In genomic region chr15:45763170-45763869, GRCh38 we compare ENCODE assay signal across 35 cellular contexts.
"Had no signal": no experiment of that assay in that cellular context is flagged by ENCODE, and none has a peak within 500 bp of the region (broad histone marks: within the 10 kb centered on the region; RNA-seq: fewer than 3 reads in every experiment).

No MANE protein-coding gene starts in this region.

- H3K9me3 Mint-ChIP-seq: activated CD4-positive, alpha-beta memory T cell treated with anti-CD3 and anti-CD28 coated beads for 36 hours; activated CD4-positive, alpha-beta T cell treated with anti-CD3 and anti-CD28 coated beads, Interleukin-2, amount 10 ng/mL, durations not matched to agents 24 days and 14 days; activated naive CD4-positive, alpha-beta T cell treated with anti-CD3 and anti-CD28 coated beads for 36 hours; activated naive CD4-positive, alpha-beta T cell treated with anti-CD3 and anti-CD28 coated beads, Interleukin-2, amount 50 U/mL, for 72 hours; activated naive CD8-positive, alpha-beta T cell treated with anti-CD3 and anti-CD28 coated beads, Interleukin-2, amount 10 ng/mL, durations not matched to agents 7 days and 5 days; activated T-helper 1 cell treated with anti-CD3 and anti-CD28 coated beads, Interleukin-12 subunit alpha, Interleukin-12 subunit beta, Interleukin-2, Interleukin-4 antibody, amounts not matched to agents 30 ng/mL and 10 ng/mL and 1 ng/mL, durations not matched to agents 14 hours and 24 hours and 36 hours; activated T-helper 2 cell treated with anti-CD3 and anti-CD28 coated beads, Interferon-gamma antibody, Interleukin-2, Interleukin-4, amounts not matched to agents 10 μg/mL and 5 μg/mL and 100 μg/mL, durations not matched to agents 14 hours and 24 hours and 36 hours; dendritic cell treated with granulocyte-macrophage colony-stimulating factor and Interleukin-4, amounts not matched to agents 40 ng/mL and 50 ng/mL, for 4 days; endodermal cell; T-helper 2 cell treated with Interferon-gamma antibody and Interleukin-4, amounts not matched to agents 5 μg/mL and 100 μg/mL, for 36 hours had no signal

- H3K9me3 ChIP-seq: ascending aorta, breast epithelium, heart left ventricle had no signal

- H3K36me3 ChIP-seq: ascending aorta, breast epithelium, cardiac muscle cell, heart left ventricle had no signal

- H3K27ac Mint-ChIP-seq: activated CD4-positive, alpha-beta memory T cell treated with anti-CD3 and anti-CD28 coated beads for 36 hours; activated CD4-positive, alpha-beta T cell treated with anti-CD3 and anti-CD28 coated beads for 36 hours; activated CD4-positive, alpha-beta T cell treated with anti-CD3 and anti-CD28 coated beads, Interleukin-2, amount 10 ng/mL, durations not matched to agents 24 days and 14 days; activated CD8-positive, alpha-beta memory T cell treated with anti-CD3 and anti-CD28 coated beads, Interleukin-2, amount 10 ng/mL, durations not matched to agents 7 days and 5 days; activated CD8-positive, alpha-beta T cell treated with anti-CD3 and anti-CD28 coated beads, Interleukin-2, amount 10 ng/mL, durations not matched to agents 7 days and 5 days; activated naive CD4-positive, alpha-beta T cell treated with anti-CD3 and anti-CD28 coated beads for 36 hours; activated naive CD4-positive, alpha-beta T cell treated with anti-CD3 and anti-CD28 coated beads, Interleukin-2, amount 50 U/mL, for 72 hours; activated naive CD8-positive, alpha-beta T cell treated with anti-CD3 and anti-CD28 coated beads, Interleukin-2, amount 10 ng/mL, durations not matched to agents 7 days and 5 days; activated T-helper 1 cell treated with anti-CD3 and anti-CD28 coated beads, Interleukin-12 subunit alpha, Interleukin-12 subunit beta, Interleukin-2, Interleukin-4 antibody, amounts not matched to agents 30 ng/mL and 10 ng/mL and 1 ng/mL, durations not matched to agents 14 hours and 24 hours and 36 hours; activated T-helper 2 cell treated with anti-CD3 and anti-CD28 coated beads, Interferon-gamma antibody, Interleukin-2, Interleukin-4, amounts not matched to agents 10 μg/mL and 5 μg/mL and 100 μg/mL, durations not matched to agents 14 hours and 24 hours and 36 hours; brain; dendritic cell treated with granulocyte-macrophage colony-stimulating factor and Interleukin-4, amounts not matched to agents 40 ng/mL and 50 ng/mL, for 4 days; endodermal cell; T-helper 17 cell; T-helper 2 cell treated with Interferon-gamma antibody and Interleukin-4, amounts not matched to agents 5 μg/mL and 100 μg/mL, for 36 hours had no signal

- H3K36me3 Mint-ChIP-seq: activated CD4-positive, alpha-beta memory T cell treated with anti-CD3 and anti-CD28 coated beads for 36 hours; activated CD8-positive, alpha-beta memory T cell treated with anti-CD3 and anti-CD28 coated beads, Interleukin-2, amount 10 ng/mL, durations not matched to agents 7 days and 5 days; activated naive CD4-positive, alpha-beta T cell treated with anti-CD3 and anti-CD28 coated beads, Interleukin-2, amount 50 U/mL, for 72 hours; activated naive CD8-positive, alpha-beta T cell treated with anti-CD3 and anti-CD28 coated beads, Interleukin-2, amount 10 ng/mL, durations not matched to agents 7 days and 5 days; brain had no signal

- H3K4me1 Mint-ChIP-seq: activated CD4-positive, alpha-beta T cell treated with anti-CD3 and anti-CD28 coated beads for 36 hours; activated CD4-positive, alpha-beta T cell treated with anti-CD3 and anti-CD28 coated beads, Interleukin-2, amount 10 ng/mL, durations not matched to agents 24 days and 14 days; activated CD8-positive, alpha-beta memory T cell treated with anti-CD3 and anti-CD28 coated beads, Interleukin-2, amount 10 ng/mL, durations not matched to agents 7 days and 5 days; activated naive CD8-positive, alpha-beta T cell treated with anti-CD3 and anti-CD28 coated beads, Interleukin-2, amount 10 ng/mL, durations not matched to agents 7 days and 5 days; T-helper 17 cell had no signal

- H3K27ac ChIP-seq: ascending aorta, breast epithelium, cardiac muscle cell, coronary artery, dorsolateral prefrontal cortex, heart left ventricle had no signal

- H3K27me3 ChIP-seq: ascending aorta, breast epithelium, cardiac muscle cell, heart left ventricle had no signal

- H3K27me3 Mint-ChIP-seq: activated CD4-positive, alpha-beta T cell treated with anti-CD3 and anti-CD28 coated beads, Interleukin-2, amount 10 ng/mL, durations not matched to agents 24 days and 14 days; brain had no signal

- DNase-seq: activated CD4-positive, alpha-beta memory T cell treated with anti-CD3 and anti-CD28 coated beads for 36 hours; activated CD4-positive, alpha-beta T cell treated with anti-CD3 and anti-CD28 coated beads for 36 hours; activated CD4-positive, alpha-beta T cell treated with anti-CD3 and anti-CD28 coated beads, Interleukin-2, amount 10 ng/mL, durations not matched to agents 24 days and 14 days; activated CD4-positive, CD25-positive, alpha-beta regulatory T cell; activated CD4-positive, CD25-positive, alpha-beta regulatory T cell treated with anti-CD3 and anti-CD28 coated beads, Interleukin-2, amount 50 U/mL, for 72 hours; activated CD8-positive, alpha-beta memory T cell treated with anti-CD3 and anti-CD28 coated beads, Interleukin-2, amount 10 ng/mL, durations not matched to agents 7 days and 5 days; activated CD8-positive, alpha-beta memory T cell treated with anti-CD3 and anti-CD28 coated beads, Interleukin-2, amount 50 U/mL, for 4 hours; activated CD8-positive, alpha-beta T cell treated with anti-CD3 and anti-CD28 coated beads, Interleukin-2, amount 10 ng/mL, durations not matched to agents 7 days and 5 days; activated effector memory CD4-positive, alpha-beta T cell treated with anti-CD3 and anti-CD28 coated beads, Interleukin-2, amount 50 U/mL, for 16 hours; activated naive CD4-positive, alpha-beta T cell treated with anti-CD3 and anti-CD28 coated beads for 36 hours; activated naive CD8-positive, alpha-beta T cell treated with anti-CD3 and anti-CD28 coated beads, Interleukin-2, amount 10 ng/mL, durations not matched to agents 7 days and 5 days; activated T-cell treated with anti-CD3 and anti-CD28 coated beads, Interleukin-2, amount 50 U/mL, for 1 hour; activated T-cell treated with anti-CD3 and anti-CD28 coated beads, Interleukin-2, amount 50 U/mL, for 48 hours; central memory CD4-positive, alpha-beta T cell; cerebellar nuclear complex; dorsolateral prefrontal cortex; effector memory CD4-positive, alpha-beta T cell; endodermal cell; foreskin fibroblast; glutamatergic neuron; heart left ventricle; T-helper 1 cell; T-helper 17 cell; T1000 had no signal

- H3K4me3 Mint-ChIP-seq: activated CD4-positive, alpha-beta memory T cell treated with anti-CD3 and anti-CD28 coated beads for 36 hours; activated CD4-positive, alpha-beta T cell treated with anti-CD3 and anti-CD28 coated beads for 36 hours; activated CD4-positive, alpha-beta T cell treated with anti-CD3 and anti-CD28 coated beads, Interleukin-2, amount 10 ng/mL, durations not matched to agents 24 days and 14 days; activated CD8-positive, alpha-beta memory T cell treated with anti-CD3 and anti-CD28 coated beads, Interleukin-2, amount 10 ng/mL, durations not matched to agents 7 days and 5 days; activated CD8-positive, alpha-beta T cell treated with anti-CD3 and anti-CD28 coated beads, Interleukin-2, amount 10 ng/mL, durations not matched to agents 7 days and 5 days; activated naive CD4-positive, alpha-beta T cell treated with anti-CD3 and anti-CD28 coated beads for 36 hours; activated naive CD8-positive, alpha-beta T cell treated with anti-CD3 and anti-CD28 coated beads, Interleukin-2, amount 10 ng/mL, durations not matched to agents 7 days and 5 days; activated T-helper 1 cell treated with anti-CD3 and anti-CD28 coated beads, Interleukin-12 subunit alpha, Interleukin-12 subunit beta, Interleukin-2, Interleukin-4 antibody, amounts not matched to agents 30 ng/mL and 10 ng/mL and 1 ng/mL, durations not matched to agents 14 hours and 24 hours and 36 hours; brain; dendritic cell treated with granulocyte-macrophage colony-stimulating factor and Interleukin-4, amounts not matched to agents 40 ng/mL and 50 ng/mL, for 4 days; endodermal cell; T-helper 17 cell; T-helper 2 cell treated with Interferon-gamma antibody and Interleukin-4, amounts not matched to agents 5 μg/mL and 100 μg/mL, for 36 hours had no signal

- ATAC-seq: activated CD4-positive, alpha-beta T cell treated with anti-CD3 and anti-CD28 coated beads for 36 hours; activated CD8-positive, alpha-beta memory T cell treated with anti-CD3 and anti-CD28 coated beads, Interleukin-2, amount 10 ng/mL, durations not matched to agents 7 days and 5 days; activated CD8-positive, alpha-beta T cell treated with anti-CD3 and anti-CD28 coated beads, Interleukin-2, amount 10 ng/mL, durations not matched to agents 7 days and 5 days; activated naive CD4-positive, alpha-beta T cell treated with anti-CD3 and anti-CD28 coated beads, Interleukin-2, amount 50 U/mL, for 72 hours; esophagus mucosa; heart left ventricle; T-helper 17 cell had no signal

- H3K4me3 ChIP-seq: ascending aorta, breast epithelium, cardiac muscle cell, coronary artery, dorsolateral prefrontal cortex, heart left ventricle had no signal

- H3K4me1 ChIP-seq: ascending aorta, breast epithelium, heart left ventricle had no signal
